ENCODE assay signal across 9 cellular contexts in the genomic region with DNA sequence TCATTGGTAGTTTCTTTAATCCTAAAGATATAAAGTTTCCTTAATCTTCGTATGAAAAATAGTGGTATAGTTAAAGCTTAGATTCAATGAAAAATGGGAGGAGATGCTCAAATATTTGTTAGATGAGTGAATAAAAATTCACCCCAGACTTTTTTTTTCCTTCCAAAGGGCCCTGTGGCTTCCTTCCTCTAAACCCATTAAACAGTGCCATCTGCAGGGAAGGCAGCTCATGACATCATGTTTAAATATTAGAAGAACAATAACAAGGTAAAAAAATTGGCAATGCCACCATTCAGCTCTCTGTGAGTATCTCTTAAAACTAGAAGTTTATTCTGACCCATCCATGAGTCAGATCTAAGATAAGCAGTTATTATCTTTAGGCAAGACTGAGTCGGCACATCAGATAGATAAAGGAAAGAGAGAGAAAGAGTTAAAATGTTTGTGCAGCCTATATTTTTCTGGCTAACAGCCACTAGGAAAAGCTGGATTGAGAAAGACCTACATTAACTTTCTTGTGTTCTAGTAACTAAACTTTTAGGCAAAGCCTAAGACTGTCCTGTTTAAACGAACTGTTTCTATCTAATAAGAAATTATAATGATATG. TPM values are rescaled to one million over a fixed set of nuclear protein-coding genes. Genes with fewer than 3 reads are reported as not detected.
DNase-seq lines count a peak whose midpoint lies in the region; ATAC-seq and TF ChIP-seq lines count a peak whose summit lies in the region.
"Had no signal": no experiment of that assay in that cellular context is flagged by ENCODE, and none has a peak within 500 bp of the region (broad histone marks: within the 10 kb centered on the region; RNA-seq: fewer than 3 reads in every experiment).

No MANE protein-coding gene starts in this region.

- CTCF ChIA-PET in activated CD8-positive, alpha-beta memory T cell treated with anti-CD3 and anti-CD28 coated beads, Interleukin-2, amount 10 ng/mL, durations not matched to agents 7 days and 5 days (lab: Charles Lee) = interaction anchor here (0.6 to 1.9 kb wide), 15 partner anchors 8 to 382 kb away, joined by 3 to 8 read pairs (median 4); a partner anchor contains a TSS

- H3K9me3 Mint-ChIP-seq in activated CD8-positive, alpha-beta memory T cell treated with anti-CD3 and anti-CD28 coated beads, Interleukin-2, amount 10 ng/mL, durations not matched to agents 7 days and 5 days (ENCODE audit: low read depth) = peaks cover 15% of the 10 kb centered on the region

- H3K4me3 Mint-ChIP-seq in activated CD8-positive, alpha-beta memory T cell treated with anti-CD3 and anti-CD28 coated beads, Interleukin-2, amount 10 ng/mL, durations not matched to agents 7 days and 5 days = no peak overlapping the region
- H3K4me3 Mint-ChIP-seq: activated naive CD4-positive, alpha-beta T cell treated with anti-CD3 and anti-CD28 coated beads, Interleukin-2, amount 50 U/mL, for 24 hours had no signal

- H3K27ac Mint-ChIP-seq in activated CD8-positive, alpha-beta memory T cell treated with anti-CD3 and anti-CD28 coated beads, Interleukin-2, amount 10 ng/mL, durations not matched to agents 7 days and 5 days = no peak overlapping the region
- H3K27ac Mint-ChIP-seq: activated naive CD4-positive, alpha-beta T cell treated with anti-CD3 and anti-CD28 coated beads, Interleukin-2, amount 50 U/mL, for 24 hours had no signal

- TF ChIP-seq CTCF in LNCAP (IDR thresholded peaks at IDR 0.05) = peak; percentile 72

- peaks cover 2% of the 10 kb centered on the region for H3K36me3 Mint-ChIP-seq in activated CD8-positive, alpha-beta memory T cell treated with anti-CD3 and anti-CD28 coated beads, Interleukin-2, amount 10 ng/mL, durations not matched to agents 7 days and 5 days

- H3K27me3 Mint-ChIP-seq in activated CD8-positive, alpha-beta memory T cell treated with anti-CD3 and anti-CD28 coated beads, Interleukin-2, amount 10 ng/mL, durations not matched to agents 7 days and 5 days = no peaks in the 10 kb centered on the region

- no peak for ATAC-seq in activated CD8-positive, alpha-beta memory T cell treated with anti-CD3 and anti-CD28 coated beads, Interleukin-2, amount 10 ng/mL, durations not matched to agents 7 days and 5 days
- ATAC-seq in GM21528 (IDR thresholded peaks at IDR 0.05; ENCODE audit: low FRiP score, unreplicated experiment) (no peak), GM19397 (IDR thresholded peaks at IDR 0.05; ENCODE audit: unreplicated experiment) (no peak), GM21737 (IDR thresholded peaks at IDR 0.05; ENCODE audit: unreplicated experiment) (no peak)

- no peaks in the 10 kb centered on the region for H3K4me1 Mint-ChIP-seq in activated CD8-positive, alpha-beta memory T cell treated with anti-CD3 and anti-CD28 coated beads, Interleukin-2, amount 10 ng/mL, durations not matched to agents 7 days and 5 days
- H3K4me1 Mint-ChIP-seq: activated naive CD4-positive, alpha-beta T cell treated with anti-CD3 and anti-CD28 coated beads, Interleukin-2, amount 50 U/mL, for 24 hours had no signal

- DNase-seq in activated CD8-positive, alpha-beta memory T cell treated with anti-CD3 and anti-CD28 coated beads, Interleukin-2, amount 10 ng/mL, durations not matched to agents 7 days and 5 days = peak; percentile 43
- no peak for DNase-seq in activated CD8-positive, alpha-beta memory T cell treated with anti-CD3 and anti-CD28 coated beads for 24 hours
- peak; percentile 15 to 21 for DNase-seq in activated CD4-positive, alpha-beta T cell treated with anti-CD3 and anti-CD28 coated beads, Interleukin-2, amount 50 U/mL, for 48 hours
- peak; percentile 71 for DNase-seq in kidney tubule cell (ENCODE audit: low spot score)

RNA-seq across cellular contexts. Expression of a gene that starts 19.1 kb away (rescaled TPM):
- total RNA-seq in activated CD8-positive, alpha-beta memory T cell treated with anti-CD3 and anti-CD28 coated beads, Interleukin-2, amount 10 ng/mL, durations not matched to agents 7 days and 5 days = not detected

RNA-seq across cellular contexts. Expression of a gene that starts 40.5 kb away (rescaled TPM):
- not detected for total RNA-seq in activated CD8-positive, alpha-beta memory T cell treated with anti-CD3 and anti-CD28 coated beads, Interleukin-2, amount 10 ng/mL, durations not matched to agents 7 days and 5 days

RNA-seq across cellular contexts. Expression of a gene that starts 44.7 kb away (rescaled TPM):
- total RNA-seq in activated CD8-positive, alpha-beta memory T cell treated with anti-CD3 and anti-CD28 coated beads, Interleukin-2, amount 10 ng/mL, durations not matched to agents 7 days and 5 days = not detected

RNA-seq across cellular contexts. Expression of a gene that starts 52.8 kb away (rescaled TPM):
- total RNA-seq in activated CD8-positive, alpha-beta memory T cell treated with anti-CD3 and anti-CD28 coated beads, Interleukin-2, amount 10 ng/mL, durations not matched to agents 7 days and 5 days = not detected
